Comparison of ENCODE assay signal across 16 cellular contexts in genomic region chr5:174798411-174798930, GRCh38.
"Had no signal": no experiment of that assay in that cellular context is flagged by ENCODE, and none has a peak within 500 bp of the region (broad histone marks: within the 10 kb centered on the region; RNA-seq: fewer than 3 reads in every experiment).

No MANE protein-coding gene starts in this region.

- H3K36me3 ChIP-seq: suprapubic skin, upper lobe of right lung had no signal

- H3K4me3 Mint-ChIP-seq: activated CD8-positive, alpha-beta T cell treated with anti-CD3 and anti-CD28 coated beads for 36 hours; activated naive CD4-positive, alpha-beta T cell treated with anti-CD3 and anti-CD28 coated beads for 36 hours; central memory CD8-positive, alpha-beta T cell; effector memory CD8-positive, alpha-beta T cell; nephron had no signal

- DNase-seq: activated CD8-positive, alpha-beta memory T cell treated with anti-CD3 and anti-CD28 coated beads, Interleukin-2, amount 50 U/mL, for 48 hours; activated CD8-positive, alpha-beta T cell treated with anti-CD3 and anti-CD28 coated beads for 36 hours; activated naive CD4-positive, alpha-beta T cell treated with anti-CD3 and anti-CD28 coated beads for 36 hours; body of pancreas; cortex of kidney; effector memory CD8-positive, alpha-beta T cell; left colon; stimulated activated CD4-positive, alpha-beta T cell treated with anti-CD3 and anti-CD28 coated beads, Interleukin-2, amount 100 ng/mL, for 48 hours; stimulated activated naive CD4-positive, alpha-beta T cell treated with Interleukin-2 at 50 U/mL for 16 hours; T-helper 9 cell; upper lobe of right lung had no signal

- H3K4me1 ChIP-seq: upper lobe of right lung had no signal

- H3K4me3 ChIP-seq: body of pancreas, suprapubic skin, upper lobe of right lung had no signal

- H3K27ac ChIP-seq: body of pancreas, epithelial cell of prostate, suprapubic skin, upper lobe of right lung had no signal

- H3K4me1 Mint-ChIP-seq: central memory CD8-positive, alpha-beta T cell had no signal

- H3K9me3 ChIP-seq: upper lobe of right lung had no signal

- H3K27ac Mint-ChIP-seq: activated CD8-positive, alpha-beta T cell treated with anti-CD3 and anti-CD28 coated beads for 36 hours; activated naive CD4-positive, alpha-beta T cell treated with anti-CD3 and anti-CD28 coated beads for 36 hours; effector memory CD8-positive, alpha-beta T cell; nephron had no signal

- H3K9me3 Mint-ChIP-seq: activated CD8-positive, alpha-beta T cell treated with anti-CD3 and anti-CD28 coated beads for 36 hours; activated naive CD4-positive, alpha-beta T cell treated with anti-CD3 and anti-CD28 coated beads for 36 hours; central memory CD8-positive, alpha-beta T cell; nephron had no signal

- H3K27me3 ChIP-seq: body of pancreas had no signal

- ATAC-seq: activated CD8-positive, alpha-beta T cell treated with anti-CD3 and anti-CD28 coated beads for 36 hours; body of pancreas; effector memory CD8-positive, alpha-beta T cell; left colon; sciatic nerve had no signal
